Comparison of ENCODE assay signal across 1 cellular context in the genomic region with DNA sequence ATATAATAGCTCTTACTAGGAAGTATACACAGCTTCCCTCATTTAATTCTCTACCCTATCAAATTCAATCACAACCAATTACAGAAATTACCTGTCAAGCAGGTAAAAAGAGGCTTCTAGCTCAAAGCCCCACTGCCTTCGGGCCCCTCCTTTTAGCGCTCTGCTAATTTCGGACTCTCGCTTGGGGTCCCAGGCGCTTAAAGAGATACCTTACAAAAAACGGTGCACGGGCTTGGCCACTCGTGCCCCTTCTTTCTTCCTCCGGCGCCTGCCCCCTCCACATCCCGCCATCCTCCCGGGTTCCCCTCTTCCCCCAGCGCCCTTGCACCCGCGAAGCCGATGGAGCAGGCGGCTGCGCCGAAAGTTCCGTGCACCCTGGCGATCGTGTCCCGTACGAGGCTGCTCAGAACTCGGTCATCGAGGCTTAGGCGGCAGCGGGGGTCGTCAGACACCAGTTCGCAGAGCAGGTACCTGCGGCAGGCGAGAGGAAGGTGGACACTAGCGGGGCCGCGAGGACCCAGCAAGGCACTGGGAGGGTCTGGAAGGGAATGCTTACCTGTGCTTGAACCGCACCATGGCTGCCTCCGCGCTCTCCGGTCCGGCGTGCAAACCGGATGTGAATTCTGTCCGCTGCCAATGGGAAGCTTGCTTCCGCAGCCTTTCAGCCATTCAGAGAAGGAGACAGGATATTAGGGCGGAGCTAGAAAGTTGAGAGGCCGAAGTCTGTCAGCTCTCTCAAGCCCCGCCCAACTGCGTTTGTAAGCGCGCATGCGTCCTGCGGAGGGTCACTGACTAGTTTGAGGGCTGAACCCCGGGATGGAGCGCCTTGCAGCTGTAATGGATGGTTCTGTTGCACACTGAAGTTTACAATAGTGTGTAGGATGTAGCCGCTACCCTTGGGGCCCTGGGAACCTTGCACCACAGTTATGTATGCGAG.
A peak's percentile ranks its signal among the peaks of the same experiment; 100 is the strongest.
TF ChIP-seq lines count a peak whose summit lies in the region.

TSS of gene POP5 (minus strand) at position 616 of the 937 bp plus-strand sequence. CDS start at position 576, 40 bp downstream.

TF ChIP-seq in K562, 482 proteins besides CTCF, POLR2A, EP300 and RAD21 (continued from another document and continues in another):
- TF ChIP-seq, protein P1, sequence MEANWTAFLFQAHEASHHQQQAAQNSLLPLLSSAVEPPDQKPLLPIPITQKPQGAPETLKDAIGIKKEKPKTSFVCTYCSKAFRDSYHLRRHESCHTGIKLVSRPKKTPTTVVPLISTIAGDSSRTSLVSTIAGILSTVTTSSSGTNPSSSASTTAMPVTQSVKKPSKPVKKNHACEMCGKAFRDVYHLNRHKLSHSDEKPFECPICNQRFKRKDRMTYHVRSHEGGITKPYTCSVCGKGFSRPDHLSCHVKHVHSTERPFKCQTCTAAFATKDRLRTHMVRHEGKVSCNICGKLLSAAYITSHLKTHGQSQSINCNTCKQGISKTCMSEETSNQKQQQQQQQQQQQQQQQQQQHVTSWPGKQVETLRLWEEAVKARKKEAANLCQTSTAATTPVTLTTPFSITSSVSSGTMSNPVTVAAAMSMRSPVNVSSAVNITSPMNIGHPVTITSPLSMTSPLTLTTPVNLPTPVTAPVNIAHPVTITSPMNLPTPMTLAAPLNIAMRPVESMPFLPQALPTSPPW (CRISPR knock-in tag; IDR thresholded peaks at IDR 0.05), result no peak
- TF ChIP-seq, protein P2, sequence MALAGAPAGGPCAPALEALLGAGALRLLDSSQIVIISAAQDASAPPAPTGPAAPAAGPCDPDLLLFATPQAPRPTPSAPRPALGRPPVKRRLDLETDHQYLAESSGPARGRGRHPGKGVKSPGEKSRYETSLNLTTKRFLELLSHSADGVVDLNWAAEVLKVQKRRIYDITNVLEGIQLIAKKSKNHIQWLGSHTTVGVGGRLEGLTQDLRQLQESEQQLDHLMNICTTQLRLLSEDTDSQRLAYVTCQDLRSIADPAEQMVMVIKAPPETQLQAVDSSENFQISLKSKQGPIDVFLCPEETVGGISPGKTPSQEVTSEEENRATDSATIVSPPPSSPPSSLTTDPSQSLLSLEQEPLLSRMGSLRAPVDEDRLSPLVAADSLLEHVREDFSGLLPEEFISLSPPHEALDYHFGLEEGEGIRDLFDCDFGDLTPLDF (CRISPR knock-in tag; IDR thresholded peaks at IDR 0.05), result no peak
- TF ChIP-seq NEUROD1 (IDR thresholded peaks at IDR 0.05; ENCODE audit: borderline replicate concordance, low read depth, low read length, partially characterized antibody) (no peak), ZNF140 (CRISPR knock-in tag; IDR thresholded peaks at IDR 0.05) (no peak), CSDE1 (IDR thresholded peaks at IDR 0.05) (no peak), NBN (IDR thresholded peaks at IDR 0.05; ENCODE audit: low read depth) (no peak), SIN3B (IDR thresholded peaks at IDR 0.05; ENCODE audit: low read depth) (peak; percentile 62; the same call in 1 of the 2 replicates), SIRT6 (IDR thresholded peaks at IDR 0.05; ENCODE audit: low read depth, low read length) (no peak), KHSRP (IDR thresholded peaks at IDR 0.05) (no peak), CEBPB (tag; IDR thresholded peaks at IDR 0.05) (no peak), KAT7 (CRISPR knock-in tag; IDR thresholded peaks at IDR 0.05; ENCODE audit: borderline replicate concordance) (peak; percentile 90; the same call in 1 of the 2 replicates), TCF3 (CRISPR knock-in tag; IDR thresholded peaks at IDR 0.05) (peak; percentile 24), ZBTB1 (CRISPR knock-in tag; IDR thresholded peaks at IDR 0.05; ENCODE audit: borderline replicate concordance, low read depth) (no peak), ZNF197 (CRISPR knock-in tag; IDR thresholded peaks at IDR 0.05; ENCODE audit: low read depth) (no peak), ZNF253 (CRISPR knock-in tag; conservative IDR thresholded peaks at IDR 0.05) (no peak), FOXM1 (IDR thresholded peaks at IDR 0.05; ENCODE audit: low read depth) (no peak), FOXM1 (CRISPR knock-in tag; IDR thresholded peaks at IDR 0.05; ENCODE audit: low read depth) (no peak; the same call in none of the 2 replicates), FOXA3 (CRISPR knock-in tag; conservative IDR thresholded peaks at IDR 0.05 in 1 of 2, IDR thresholded peaks at IDR 0.05 in 1 of 2) (0 out of 4 replicates have a peak, but pooled peaks of 1 of the 2 experiments have one; percentile 12), ZFP91 (CRISPR knock-in tag; IDR thresholded peaks at IDR 0.05) (peak; percentile 71; the same call in 1 of the 2 replicates), MAFK (IDR thresholded peaks at IDR 0.05; ENCODE audit: low read length) (no peak), ZNF324 (CRISPR knock-in tag; IDR thresholded peaks at IDR 0.05) (no peak), SRSF1 (IDR thresholded peaks at IDR 0.05; ENCODE audit: low read depth, low read length) (no peak), ZSCAN29 (IDR thresholded peaks at IDR 0.05) (no peak), NFIX (CRISPR knock-in tag; IDR thresholded peaks at IDR 0.05; ENCODE audit: low read depth) (no peak), KDM2B (CRISPR knock-in tag; IDR thresholded peaks at IDR 0.05) (0 out of 2 replicates have a peak, but pooled peaks have one; percentile 23), NUFIP1 (IDR thresholded peaks at IDR 0.05; ENCODE audit: partially characterized antibody) (no peak), ZNF3 (CRISPR knock-in tag; IDR thresholded peaks at IDR 0.05) (no peak), IRF1 (CRISPR knock-in tag; IDR thresholded peaks at IDR 0.05; ENCODE audit: borderline replicate concordance) (no peak), SRSF9 (IDR thresholded peaks at IDR 0.05; ENCODE audit: borderline replicate concordance, low read depth, low read length) (no peak), MYBL2 (IDR thresholded peaks at IDR 0.05; ENCODE audit: low read depth) (no peak), MYBL2 (CRISPR knock-in tag; IDR thresholded peaks at IDR 0.05; ENCODE audit: borderline replicate concordance) (no peak), ZNF444 (CRISPR knock-in tag; IDR thresholded peaks at IDR 0.05) (no peak), BCL6 (CRISPR knock-in tag; IDR thresholded peaks at IDR 0.05) (no peak), TOE1 (IDR thresholded peaks at IDR 0.05; ENCODE audit: borderline replicate concordance) (0 out of 2 replicates have a peak, but pooled peaks have one; percentile 50), TOE1 (CRISPR knock-in tag; IDR thresholded peaks at IDR 0.05; ENCODE audit: borderline replicate concordance, low read depth) (no peak), LCOR (CRISPR knock-in tag; IDR thresholded peaks at IDR 0.05) (peak; percentile 81; the same call in 1 of the 2 replicates), DACH1 (IDR thresholded peaks at IDR 0.05; ENCODE audit: partially characterized antibody) (no peak), RHOXF2B (CRISPR knock-in tag; conservative IDR thresholded peaks at IDR 0.05) (0 out of 2 replicates have a peak, but pooled peaks have one; percentile 6), FIP1L1 (IDR thresholded peaks at IDR 0.05; ENCODE audit: low read depth, low read length, poor library complexity, severe bottlenecking) (peak; percentile 54), GATAD2B (IDR thresholded peaks at IDR 0.05; ENCODE audit: borderline replicate concordance) (no peak), STAG1 (CRISPR knock-in tag; IDR thresholded peaks at IDR 0.05; ENCODE audit: borderline replicate concordance) (no peak), PHF21A (IDR thresholded peaks at IDR 0.05; ENCODE audit: borderline replicate concordance, low read depth) (no peak), RFX7 (CRISPR knock-in tag; IDR thresholded peaks at IDR 0.05) (no peak), POLR2G (IDR thresholded peaks at IDR 0.05; ENCODE audit: low read depth, low read length) (peak; percentile 94), RFX1 (IDR thresholded peaks at IDR 0.05) (no peak), HNRNPH1 (optimal IDR thresholded peaks at IDR 0.05; ENCODE audit: low read depth, low read length) (no peak), ZNF311 (CRISPR knock-in tag; IDR thresholded peaks at IDR 0.05) (no peak), JUN (IDR thresholded peaks at IDR 0.05; ENCODE audit: borderline replicate concordance, low read depth, low read length) (no peak), JUN (CRISPR knock-in tag; IDR thresholded peaks at IDR 0.05; ENCODE audit: borderline replicate concordance) (peak; percentile 65; the same call in 1 of the 2 replicates), NCOA1 (IDR thresholded peaks at IDR 0.05; ENCODE audit: low read depth) (0 out of 2 replicates have a peak, but pooled peaks have one; percentile 26), TAF1 (IDR thresholded peaks at IDR 0.05; ENCODE audit: control insufficient read depth, extremely low read depth, insufficient read depth, low read length, severe bottlenecking) (peak; percentile 79), U2AF1 (optimal IDR thresholded peaks at IDR 0.05; ENCODE audit: low read depth, low read length) (no peak), ELF2 (CRISPR knock-in tag; IDR thresholded peaks at IDR 0.05) (peak; percentile 61), CREM (IDR thresholded peaks at IDR 0.05; ENCODE audit: low read depth) (0 out of 2 replicates have a peak, but pooled peaks have one; percentile 25), HOXB6 (CRISPR knock-in tag; IDR thresholded peaks at IDR 0.05; ENCODE audit: borderline replicate concordance) (no peak)
- TF ChIP-seq, protein P3, sequence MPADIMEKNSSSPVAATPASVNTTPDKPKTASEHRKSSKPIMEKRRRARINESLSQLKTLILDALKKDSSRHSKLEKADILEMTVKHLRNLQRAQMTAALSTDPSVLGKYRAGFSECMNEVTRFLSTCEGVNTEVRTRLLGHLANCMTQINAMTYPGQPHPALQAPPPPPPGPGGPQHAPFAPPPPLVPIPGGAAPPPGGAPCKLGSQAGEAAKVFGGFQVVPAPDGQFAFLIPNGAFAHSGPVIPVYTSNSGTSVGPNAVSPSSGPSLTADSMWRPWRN (IDR thresholded peaks at IDR 0.05; ENCODE audit: low read depth), result no peak
- TF ChIP-seq, protein P4, sequence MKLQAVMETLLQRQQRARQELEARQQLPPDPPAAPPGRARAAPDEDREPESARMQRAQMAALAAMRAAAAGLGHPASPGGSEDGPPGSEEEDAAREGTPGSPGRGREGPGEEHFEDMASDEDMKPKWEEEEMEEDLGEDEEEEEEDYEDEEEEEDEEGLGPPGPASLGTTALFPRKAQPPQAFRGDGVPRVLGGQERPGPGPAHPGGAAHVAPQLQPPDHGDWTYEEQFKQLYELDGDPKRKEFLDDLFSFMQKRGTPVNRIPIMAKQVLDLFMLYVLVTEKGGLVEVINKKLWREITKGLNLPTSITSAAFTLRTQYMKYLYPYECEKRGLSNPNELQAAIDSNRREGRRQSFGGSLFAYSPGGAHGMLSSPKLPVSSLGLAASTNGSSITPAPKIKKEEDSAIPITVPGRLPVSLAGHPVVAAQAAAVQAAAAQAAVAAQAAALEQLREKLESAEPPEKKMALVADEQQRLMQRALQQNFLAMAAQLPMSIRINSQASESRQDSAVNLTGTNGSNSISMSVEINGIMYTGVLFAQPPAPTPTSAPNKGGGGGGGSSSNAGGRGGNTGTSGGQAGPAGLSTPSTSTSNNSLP (IDR thresholded peaks at IDR 0.05; ENCODE audit: borderline replicate concordance, low read depth, low read length), result no peak
- TF ChIP-seq, protein P5, sequence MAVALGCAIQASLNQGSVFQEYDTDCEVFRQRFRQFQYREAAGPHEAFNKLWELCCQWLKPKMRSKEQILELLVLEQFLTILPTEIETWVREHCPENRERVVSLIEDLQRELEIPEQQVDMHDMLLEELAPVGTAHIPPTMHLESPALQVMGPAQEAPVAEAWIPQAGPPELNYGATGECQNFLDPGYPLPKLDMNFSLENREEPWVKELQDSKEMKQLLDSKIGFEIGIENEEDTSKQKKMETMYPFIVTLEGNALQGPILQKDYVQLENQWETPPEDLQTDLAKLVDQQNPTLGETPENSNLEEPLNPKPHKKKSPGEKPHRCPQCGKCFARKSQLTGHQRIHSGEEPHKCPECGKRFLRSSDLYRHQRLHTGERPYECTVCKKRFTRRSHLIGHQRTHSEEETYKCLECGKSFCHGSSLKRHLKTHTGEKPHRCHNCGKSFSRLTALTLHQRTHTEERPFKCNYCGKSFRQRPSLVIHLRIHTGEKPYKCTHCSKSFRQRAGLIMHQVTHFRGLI (CRISPR knock-in tag; IDR thresholded peaks at IDR 0.05), result no peak
- TF ChIP-seq, protein P6, sequence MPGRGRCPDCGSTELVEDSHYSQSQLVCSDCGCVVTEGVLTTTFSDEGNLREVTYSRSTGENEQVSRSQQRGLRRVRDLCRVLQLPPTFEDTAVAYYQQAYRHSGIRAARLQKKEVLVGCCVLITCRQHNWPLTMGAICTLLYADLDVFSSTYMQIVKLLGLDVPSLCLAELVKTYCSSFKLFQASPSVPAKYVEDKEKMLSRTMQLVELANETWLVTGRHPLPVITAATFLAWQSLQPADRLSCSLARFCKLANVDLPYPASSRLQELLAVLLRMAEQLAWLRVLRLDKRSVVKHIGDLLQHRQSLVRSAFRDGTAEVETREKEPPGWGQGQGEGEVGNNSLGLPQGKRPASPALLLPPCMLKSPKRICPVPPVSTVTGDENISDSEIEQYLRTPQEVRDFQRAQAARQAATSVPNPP (IDR thresholded peaks at IDR 0.05; ENCODE audit: borderline replicate concordance, insufficient read depth, insufficient read length), result no peak
- TF ChIP-seq, protein P7, sequence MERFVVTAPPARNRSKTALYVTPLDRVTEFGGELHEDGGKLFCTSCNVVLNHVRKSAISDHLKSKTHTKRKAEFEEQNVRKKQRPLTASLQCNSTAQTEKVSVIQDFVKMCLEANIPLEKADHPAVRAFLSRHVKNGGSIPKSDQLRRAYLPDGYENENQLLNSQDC (CRISPR knock-in tag; IDR thresholded peaks at IDR 0.05), result no peak
- TF ChIP-seq, protein P8, sequence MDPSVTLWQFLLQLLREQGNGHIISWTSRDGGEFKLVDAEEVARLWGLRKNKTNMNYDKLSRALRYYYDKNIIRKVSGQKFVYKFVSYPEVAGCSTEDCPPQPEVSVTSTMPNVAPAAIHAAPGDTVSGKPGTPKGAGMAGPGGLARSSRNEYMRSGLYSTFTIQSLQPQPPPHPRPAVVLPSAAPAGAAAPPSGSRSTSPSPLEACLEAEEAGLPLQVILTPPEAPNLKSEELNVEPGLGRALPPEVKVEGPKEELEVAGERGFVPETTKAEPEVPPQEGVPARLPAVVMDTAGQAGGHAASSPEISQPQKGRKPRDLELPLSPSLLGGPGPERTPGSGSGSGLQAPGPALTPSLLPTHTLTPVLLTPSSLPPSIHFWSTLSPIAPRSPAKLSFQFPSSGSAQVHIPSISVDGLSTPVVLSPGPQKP (CRISPR knock-in tag; IDR thresholded peaks at IDR 0.05), result no peak
